1 cellular context compared by ENCODE assay signal in the genomic region with DNA sequence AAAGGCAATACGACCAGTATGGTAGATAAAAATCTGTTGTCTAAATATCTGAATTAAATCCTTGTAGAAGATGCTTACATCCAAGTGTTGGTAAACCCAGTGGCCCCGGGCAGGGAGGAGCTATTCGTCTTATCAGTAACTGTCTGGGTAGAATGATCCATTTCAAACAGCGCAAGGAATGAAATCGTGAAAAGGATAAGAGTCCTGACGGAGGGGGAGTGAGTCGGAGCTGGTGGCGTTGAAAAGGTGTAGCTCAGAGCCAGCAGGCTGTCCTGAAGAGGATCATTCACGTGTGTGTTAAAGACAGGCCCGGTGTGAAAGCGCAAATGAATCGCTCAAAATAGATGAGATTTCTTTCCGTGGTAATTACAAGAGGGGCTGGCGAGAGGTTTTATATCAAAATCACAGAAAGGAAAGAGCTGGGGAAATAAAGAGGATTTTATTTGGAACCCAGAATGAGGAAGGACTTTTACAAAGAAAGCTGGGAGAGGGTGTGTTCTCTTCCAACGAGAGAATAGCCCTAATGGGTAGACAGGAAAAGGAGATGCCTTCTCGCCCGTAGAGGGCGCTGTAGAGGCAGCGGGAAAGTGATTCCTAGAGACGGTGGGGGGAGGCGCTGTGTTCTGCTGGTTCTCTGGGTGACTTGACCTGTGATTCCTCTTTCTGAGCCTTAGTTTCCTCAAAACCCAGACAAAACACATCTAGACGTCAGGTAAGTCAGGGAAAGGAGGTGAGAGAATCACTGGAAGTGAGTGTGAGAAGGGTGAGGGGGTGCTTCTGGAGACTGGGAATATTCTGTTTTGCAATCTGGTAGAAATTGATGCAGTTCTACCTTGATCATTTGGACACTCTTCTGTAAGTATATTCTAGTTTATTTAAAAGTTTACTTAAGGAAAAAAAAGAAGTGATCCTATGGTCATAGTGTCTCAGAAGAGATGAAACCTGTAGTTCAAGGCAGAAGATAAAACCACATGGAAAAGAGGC.
TF ChIP-seq lines count a peak whose summit lies in the region.

No MANE protein-coding gene starts in this region.

TF ChIP-seq in SK-N-SH treated with all-trans-retinoic acid at 6 μM for 48 hours, 23 proteins besides CTCF, POLR2A, EP300 and RAD21 (continued from another document):
- TF ChIP-seq TSHZ2 (CRISPR knock-in tag; IDR thresholded peaks at IDR 0.05): no peak
